In the genomic region with DNA sequence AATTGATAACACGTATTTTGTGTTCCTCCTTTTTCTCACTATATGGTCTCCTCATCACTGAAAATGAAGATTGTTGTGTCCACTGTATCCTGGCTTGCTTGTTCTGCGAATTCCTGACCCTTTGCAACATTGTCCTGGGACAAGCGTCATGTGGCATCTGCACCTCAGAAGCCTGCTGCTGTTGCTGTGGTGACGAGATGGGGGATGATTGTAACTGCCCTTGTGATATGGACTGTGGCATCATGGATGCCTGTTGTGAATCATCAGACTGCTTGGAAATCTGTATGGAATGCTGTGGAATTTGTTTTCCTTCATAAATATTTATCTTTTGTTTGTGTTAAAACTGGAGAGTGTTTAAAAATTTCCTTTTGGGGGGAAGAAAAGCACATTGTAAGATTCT, we compare ENCODE assay signal across 16 cellular contexts.
DNase-seq lines count a peak whose midpoint lies in the region; ATAC-seq and TF ChIP-seq lines count a peak whose summit lies in the region.
"Had no signal": no experiment of that assay in that cellular context is flagged by ENCODE, and none has a peak within 500 bp of the region (broad histone marks: within the 10 kb centered on the region; RNA-seq: fewer than 3 reads in every experiment).

No MANE protein-coding gene starts in this region.

- peaks cover 68% of the 10 kb centered on the region for H3K4me1 Mint-ChIP-seq in activated naive CD4-positive, alpha-beta T cell treated with anti-CD3 and anti-CD28 coated beads, Interleukin-2, amount 50 U/mL, for 24 hours
- H3K4me1 Mint-ChIP-seq in activated naive CD4-positive, alpha-beta T cell treated with anti-CD3 and anti-CD28 coated beads for 36 hours (ENCODE audit: low read depth) = peaks cover 32% of the 10 kb centered on the region

- TF ChIP-seq CTCF in GM20000 (IDR thresholded peaks at IDR 0.05; ENCODE audit: extremely low read depth, missing control alignments) = no peak

- CTCF ChIA-PET in activated naive CD4-positive, alpha-beta T cell treated with anti-CD3 and anti-CD28 coated beads for 36 hours (lab: Charles Lee) = no interaction called here

- no peak for DNase-seq in activated naive CD4-positive, alpha-beta T cell treated with anti-CD3 and anti-CD28 coated beads for 36 hours
- DNase-seq in amniotic epithelial cell (ENCODE audit: low read depth) (peak; percentile 88), kidney glomerular epithelial cell (lab: John Stamatoyannopoulos, UW) (peak; percentile 25), middle frontal gyrus (ENCODE audit: extremely low spot score, low spot score) (no peak), NCI-H2196 treated with DMSO at 0.1 percent for 48 hours (lab: John Stamatoyannopoulos, UW; ENCODE audit: unreplicated experiment) (no peak), GM20000 (ENCODE audit: low spot score) (no peak)
- DNase-seq: activated CD8-positive, alpha-beta memory T cell treated with anti-CD3 and anti-CD28 coated beads for 24 hours; activated effector memory CD4-positive, alpha-beta T cell treated with anti-CD3 and anti-CD28 coated beads, Interleukin-2, amount 50 U/mL, for 16 hours; hippocampal formation; left lung; NCI-H1092 treated with DMSO at 0.1 percent for 48 hours; right lobe of liver; SIG-M5; stimulated activated naive CD4-positive, alpha-beta T cell treated with Interleukin-2 at 50 U/mL for 16 hours had no signal

- intact Hi-C loops in activated naive CD4-positive, alpha-beta T cell treated with anti-CD3 and anti-CD28 coated beads for 36 hours (cut with micrococcal nuclease) = no loop called here

- peaks cover 23% of the 10 kb centered on the region for H3K36me3 Mint-ChIP-seq in activated naive CD4-positive, alpha-beta T cell treated with anti-CD3 and anti-CD28 coated beads, Interleukin-2, amount 50 U/mL, for 24 hours
- H3K36me3 Mint-ChIP-seq in activated naive CD4-positive, alpha-beta T cell treated with anti-CD3 and anti-CD28 coated beads for 36 hours (ENCODE audit: low read depth) = peaks cover 32% of the 10 kb centered on the region

- H3K4me3 Mint-ChIP-seq in activated naive CD4-positive, alpha-beta T cell treated with anti-CD3 and anti-CD28 coated beads, Interleukin-2, amount 50 U/mL, for 24 hours = no peak overlapping the region
- no peak overlapping the region for H3K4me3 Mint-ChIP-seq in activated naive CD4-positive, alpha-beta T cell treated with anti-CD3 and anti-CD28 coated beads for 36 hours

- ATAC-seq in GM18498 (IDR thresholded peaks at IDR 0.05; ENCODE audit: unreplicated experiment) = no peak
- ATAC-seq: left lung, right lobe of liver had no signal

- H3K27me3 Mint-ChIP-seq in activated naive CD4-positive, alpha-beta T cell treated with anti-CD3 and anti-CD28 coated beads, Interleukin-2, amount 50 U/mL, for 24 hours = no peaks in the 10 kb centered on the region
- no peaks in the 10 kb centered on the region for H3K27me3 Mint-ChIP-seq in activated naive CD4-positive, alpha-beta T cell treated with anti-CD3 and anti-CD28 coated beads for 36 hours (ENCODE audit: low read depth)

- H3K9me3 Mint-ChIP-seq in activated naive CD4-positive, alpha-beta T cell treated with anti-CD3 and anti-CD28 coated beads, Interleukin-2, amount 50 U/mL, for 24 hours = peaks cover 7% of the 10 kb centered on the region
- no peaks in the 10 kb centered on the region for H3K9me3 Mint-ChIP-seq in activated naive CD4-positive, alpha-beta T cell treated with anti-CD3 and anti-CD28 coated beads for 36 hours

- H3K27ac Mint-ChIP-seq in activated naive CD4-positive, alpha-beta T cell treated with anti-CD3 and anti-CD28 coated beads, Interleukin-2, amount 50 U/mL, for 24 hours = peak overlapping the region; percentile 56
- H3K27ac Mint-ChIP-seq in activated naive CD4-positive, alpha-beta T cell treated with anti-CD3 and anti-CD28 coated beads for 36 hours = no peak overlapping the region

Comparison
In these comparisons a context has a peak if more than half of its experiments do, and no peak if none do; other contexts are left out.
1. DNase-seq: peak in amniotic epithelial cell (single experiment) and kidney glomerular epithelial cell (single experiment); none in activated naive CD4-positive, alpha-beta T cell treated with anti-CD3 and anti-CD28 coated beads for 36 hours (single experiment), middle frontal gyrus (single experiment), NCI-H2196 treated with DMSO at 0.1 percent for 48 hours (single experiment) and GM20000 (single experiment).